ENCODE assay signal across 10 cellular contexts in the genomic region with DNA sequence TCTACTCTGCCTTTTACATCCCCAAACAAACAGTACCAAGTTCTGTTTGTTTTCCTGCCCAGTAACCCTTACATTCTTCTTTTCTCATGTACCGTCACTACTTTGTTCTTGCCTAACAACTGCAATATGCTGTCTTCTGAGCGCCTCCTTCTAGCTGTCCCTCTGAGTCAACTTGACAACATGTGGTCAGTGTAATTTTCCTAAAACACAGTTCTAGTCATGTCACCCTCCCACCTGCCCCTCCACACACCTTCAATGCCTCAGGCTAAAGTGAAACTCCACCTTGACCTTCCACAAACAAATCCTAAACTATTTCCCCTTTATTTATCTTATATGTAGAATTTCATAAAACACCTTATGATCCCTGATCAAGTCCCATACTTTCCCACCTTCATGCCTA. TPM values are rescaled to one million over a fixed set of nuclear protein-coding genes. Genes with fewer than 3 reads are reported as not detected.
A peak's percentile ranks its signal among the peaks of the same experiment; 100 is the strongest.
DNase-seq lines count a peak whose midpoint lies in the region; ATAC-seq, FAIRE-seq and TF ChIP-seq lines count a peak whose summit lies in the region.
"Had no signal": no experiment of that assay in that cellular context is flagged by ENCODE, and none has a peak within 500 bp of the region (broad histone marks: within the 10 kb centered on the region; RNA-seq: fewer than 3 reads in every experiment).

No MANE protein-coding gene starts in this region.

- H3K4me3 ChIP-seq in bronchial epithelial cell (ENCODE audit: low read depth, low read length) = no peak overlapping the region

- no peak for FAIRE-seq in bronchial epithelial cell (lab: Jason Lieb, UNC)
- FAIRE-seq: endometrium, keratinocyte had no signal

- no peak for TF ChIP-seq CTCF in bronchial epithelial cell (IDR thresholded peaks at IDR 0.05; ENCODE audit: insufficient read depth, low read length, severe bottlenecking)

- no peaks in the 10 kb centered on the region for H3K36me3 ChIP-seq in bronchial epithelial cell (ENCODE audit: control insufficient read depth, insufficient read depth, low read length)

- peak; percentile 31 for DNase-seq in bronchial epithelial cell (ENCODE audit: low read depth)
- no peak for DNase-seq in COR-L47 (lab: John Stamatoyannopoulos, UW)
- no peak for DNase-seq in NCI-H2029 treated with DMSO at 0.1 percent for 48 hours (lab: John Stamatoyannopoulos, UW)
- DNase-seq in midbrain (lab: John Stamatoyannopoulos, UW) = no peak
- DNase-seq in DMS53 treated with DMSO at 0.1 percent for 48 hours (lab: John Stamatoyannopoulos, UW; ENCODE audit: unreplicated experiment) = no peak

- ATAC-seq in GM18519 (IDR thresholded peaks at IDR 0.05; ENCODE audit: low FRiP score, unreplicated experiment) = peak; percentile 56
- peak; percentile 51 for ATAC-seq in GM21381 (IDR thresholded peaks at IDR 0.05; ENCODE audit: unreplicated experiment)
- ATAC-seq in HG03066 (IDR thresholded peaks at IDR 0.05; ENCODE audit: low read depth, unreplicated experiment) = peak; percentile 74

- no peaks in the 10 kb centered on the region for H3K27me3 ChIP-seq in bronchial epithelial cell (ENCODE audit: control insufficient read depth, insufficient read depth, low read length)

RNA-seq across cellular contexts. Expression of a gene that starts 18.0 kb away (rescaled TPM):
- 1.3 and 2.6 TPM in 2 replicates for total RNA-seq in bronchial epithelial cell
